ENCODE assay signal across 8 cellular contexts in genomic region chr5:1522601-1523479, GRCh38. TPM values are rescaled to one million over a fixed set of nuclear protein-coding genes. Genes with fewer than 3 reads are reported as not detected.
DNase-seq lines count a peak whose midpoint lies in the region; ATAC-seq, FAIRE-seq and TF ChIP-seq lines count a peak whose summit lies in the region.

No MANE protein-coding gene starts in this region.

- H3K36me3 ChIP-seq in BJ (ENCODE audit: control insufficient read depth, insufficient read depth, low read length), result peaks cover 14% of the 10 kb centered on the region
- peaks cover 27 to 34% of the 10 kb centered on the region in 2 experiments for H3K36me3 ChIP-seq in HEK293 (ENCODE audit: control insufficient read depth in 2 of 2, insufficient read depth in 1 of 2, low read length in 2 of 2)
- peaks cover 12 to 35% of the 10 kb centered on the region in 2 donors for H3K36me3 ChIP-seq in neuronal stem cell (replicated peaks in 1 of 2; ENCODE audit: control insufficient read depth in 2 of 2, insufficient read depth in 2 of 2, low read length in 2 of 2)

- H3K79me1 ChIP-seq in neuronal stem cell (ENCODE audit: low read depth, low read length), result peaks cover 16% of the 10 kb centered on the region

- H2BK12ac ChIP-seq in neuronal stem cell (ENCODE audit: low read length), result no peak overlapping the region

- H3K4me2 ChIP-seq in neuronal stem cell (ENCODE audit: insufficient read depth, low read length, poor library complexity, severe bottlenecking), result peak overlapping the region; percentile 96

- H3K4me1 Mint-ChIP-seq in activated B cell treated with CpG ODN at 0.5 μM for 24 hours, result peaks cover 60% of the 10 kb centered on the region

- no peak for TF ChIP-seq CTCF in BJ (IDR thresholded peaks at IDR 0.05; ENCODE audit: insufficient read depth, low read depth, low read length)
- no peak for TF ChIP-seq CTCF in HEK293 (tag by site-specific recombination; IDR thresholded peaks at IDR 0.05)
- TF ChIP-seq CTCF in activated B cell treated with CpG ODN at 0.5 μM for 24 hours (IDR thresholded peaks at IDR 0.05), result no peak
- no peak for TF ChIP-seq CTCF in fibroblast of pulmonary artery (IDR thresholded peaks at IDR 0.05; ENCODE audit: low read length, missing control alignments)

- no peak for FAIRE-seq in frontal cortex (lab: Jason Lieb, UNC)

- H4K8ac ChIP-seq in neuronal stem cell (ENCODE audit: low read depth, low read length), result no peak overlapping the region

- DNase-seq in BJ (ENCODE audit: low read depth) (no peak), activated B cell treated with CpG ODN at 0.5 μM for 24 hours (peak; percentile 32), fibroblast of pulmonary artery (ENCODE audit: low read depth) (no peak), neuronal stem cell (ENCODE audit: low spot score) (no peak), COLO829 (ENCODE audit: low spot score) (no peak), NCI-H1436 treated with DMSO at 0.1 percent for 48 hours (lab: John Stamatoyannopoulos, UW) (no peak), frontal cortex (ENCODE audit: low spot score in 2 of 2) (no peak)

- peak overlapping the region; percentile 90 for H3K18ac ChIP-seq in neuronal stem cell (ENCODE audit: low read length)

- CTCF ChIA-PET in BJ (lab: Yijun Ruan, JAX), result interaction anchor here (1.2 to 1.4 kb wide), 2 partner anchors 12 to 122 kb away, joined by 4 read pairs; no protein-coding TSS in a partner anchor
- CTCF ChIA-PET in HEK293 (lab: Yijun Ruan, JAX), result interaction anchor here (0.6 to 2.3 kb wide), 2 partner anchors 19 to 122 kb away, joined by 8 to 9 read pairs; no protein-coding TSS in a partner anchor
- CTCF ChIA-PET in activated B cell treated with CpG ODN at 0.5 μM for 24 hours (lab: Charles Lee), result interaction anchor here (1.0 to 2.9 kb wide), 4 partner anchors 11 to 43 kb away, joined by 3 to 11 read pairs (median 6); no protein-coding TSS in a partner anchor

- H3K4me3 ChIP-seq in BJ (ENCODE audit: low read depth, low read length) (peak overlapping the region; percentile 70), HEK293 (ENCODE audit: low read depth, low read length) (peak overlapping the region; percentile 64), fibroblast of pulmonary artery (replicated peaks; ENCODE audit: low read depth, low read length) (peak overlapping the region; percentile 75), neuronal stem cell (ENCODE audit: low read length in 2 of 2) (peak overlapping the region; percentile 54 to 98)

- ATAC-seq in activated B cell treated with CpG ODN at 0.5 μM for 24 hours (ENCODE audit: low read depth), result no peak

- peak overlapping the region; percentile 37 for H2AK5ac ChIP-seq in neuronal stem cell (ENCODE audit: low read depth, low read length)

- WGBS in neuronal stem cell (ENCODE audit: extremely low coverage in 2 of 2, insufficient read length in 2 of 2, insufficient replicate concordance in 1 of 2), 2 donors, result no CpG with 5 or more reads among the region's 63 CpGs

- H3K27ac ChIP-seq in HEK293 (ENCODE audit: extremely low read depth, low read depth, low read length) (peak overlapping the region; percentile 53; the same call in 1 of the 2 replicates), neuronal stem cell (replicated peaks; ENCODE audit: low read length) (no peak overlapping the region)

- no peaks in the 10 kb centered on the region for H3K9me3 Mint-ChIP-seq in activated B cell treated with CpG ODN at 0.5 μM for 24 hours

- peak overlapping the region; percentile 99 for H2AFZ ChIP-seq in neuronal stem cell (ENCODE audit: low read length)

- H2BK120ac ChIP-seq in neuronal stem cell (ENCODE audit: low read depth, low read length), result no peak overlapping the region

- H3K9me3 ChIP-seq in HEK293 (ENCODE audit: control insufficient read depth, insufficient read depth, low read depth, low read length) (no peaks in the 10 kb centered on the region), neuronal stem cell (replicated peaks in 1 of 2; ENCODE audit: control insufficient read depth in 2 of 2, insufficient read depth in 1 of 2, low read depth in 1 of 2, low read length in 2 of 2) (no peaks in the 10 kb centered on the region)

- peak overlapping the region; percentile 86 for H3K9ac ChIP-seq in neuronal stem cell (ENCODE audit: low read depth, low read length, poor library complexity)

- H4K91ac ChIP-seq in neuronal stem cell (ENCODE audit: low read depth, low read length, poor library complexity), result no peak overlapping the region

- POLR2A ChIA-PET in BJ (lab: Charles Lee), result no interaction called here
- POLR2A ChIA-PET in HEK293 (lab: Yijun Ruan, JAX), result interaction anchor here (1.0 to 1.6 kb wide), 3 partner anchors 19 to 33 kb away, joined by 3 to 4 read pairs (median 3); no protein-coding TSS in a partner anchor
- POLR2A ChIA-PET in activated B cell treated with CpG ODN at 0.5 μM for 24 hours (lab: Charles Lee), result interaction anchor here (0.5 to 6.5 kb wide), 14 partner anchors 11 to 122 kb away, joined by 3 to 68 read pairs (median 12); no protein-coding TSS in a partner anchor

- H3K4me3 Mint-ChIP-seq in activated B cell treated with CpG ODN at 0.5 μM for 24 hours, result peak overlapping the region; percentile 91

- no peaks in the 10 kb centered on the region for H3K27me3 Mint-ChIP-seq in activated B cell treated with CpG ODN at 0.5 μM for 24 hours

- peak overlapping the region; percentile 71 for H3K14ac ChIP-seq in neuronal stem cell (ENCODE audit: low read length)

- no peak overlapping the region for H3K4ac ChIP-seq in neuronal stem cell (ENCODE audit: low read length)

- H2BK5ac ChIP-seq in neuronal stem cell (ENCODE audit: low read length), result no peak overlapping the region

- H3K23ac ChIP-seq in neuronal stem cell (ENCODE audit: low read depth, low read length, poor library complexity), result peak overlapping the region; percentile 75

- H3K27me3 ChIP-seq in BJ (ENCODE audit: control insufficient read depth, insufficient read depth, low read length) (no peaks in the 10 kb centered on the region), neuronal stem cell (ENCODE audit: control insufficient read depth in 3 of 3, insufficient read depth in 3 of 3, low read depth in 1 of 3, low read length in 3 of 3) (peaks cover 0 to 5% (median 0%) of the 10 kb centered on the region in 3 experiments)

- intact Hi-C loops in activated B cell treated with CpG ODN at 0.5 μM for 24 hours (cut with micrococcal nuclease), result loop anchor here (10.0 kb wide), 1 partner anchor 178 kb away; the partner anchor contains the start of gene CLPTM1L

- no peak overlapping the region for H2BK15ac ChIP-seq in neuronal stem cell (ENCODE audit: low read length)

- peaks cover 35% of the 10 kb centered on the region for H3K36me3 Mint-ChIP-seq in activated B cell treated with CpG ODN at 0.5 μM for 24 hours (ENCODE audit: low read depth)

- H3K4me1 ChIP-seq in HEK293 (ENCODE audit: control insufficient read depth, insufficient read depth, low read length) (peaks cover 20% of the 10 kb centered on the region), neuronal stem cell (ENCODE audit: control insufficient read depth in 2 of 2, insufficient read depth in 1 of 2, low read depth in 1 of 2, low read length in 2 of 2) (peaks cover 12 to 16% of the 10 kb centered on the region in 2 donors)

- peak overlapping the region; percentile 74 for H3K27ac Mint-ChIP-seq in activated B cell treated with CpG ODN at 0.5 μM for 24 hours

TF ChIP-seq in HEK293, 187 proteins besides CTCF, POLR2A, EP300 and RAD21 (continues in another document):
- TF ChIP-seq PBX3 (CRISPR knock-in tag; IDR thresholded peaks at IDR 0.05), result peak; percentile 3; the same call in 1 of the 2 replicates
- TF ChIP-seq ZBTB8A (tag by site-specific recombination; IDR thresholded peaks at IDR 0.05), result peak; percentile 88
- no peak for TF ChIP-seq GLI2 (tag by site-specific recombination; IDR thresholded peaks at IDR 0.05; ENCODE audit: borderline replicate concordance, low read depth)
- no peak for TF ChIP-seq OVOL3 (tag by site-specific recombination; IDR thresholded peaks at IDR 0.05)
- peak; percentile 70 for TF ChIP-seq ZBTB26 (tag by site-specific recombination; optimal IDR thresholded peaks at IDR 0.05)
- peak; percentile 69 for TF ChIP-seq GLIS2 (tag by site-specific recombination; IDR thresholded peaks at IDR 0.05)

RNA-seq across cellular contexts. Expression of gene LPCAT1, which starts 0.9 kb away (rescaled TPM):
- 14.2 and 14.3 TPM in 2 replicates for polyA plus RNA-seq in BJ (2011; rRNA removed)
- 8.7 and 13.3 TPM in 2 replicates for polyA minus RNA-seq in BJ (2011; rRNA and poly(A)+ RNA removed)
- 246 and 269 TPM in 2 replicates for total RNA-seq in activated B cell treated with CpG ODN at 0.5 μM for 24 hours
- polyA plus RNA-seq in neuronal stem cell (2013, experiment 1 of 2), result 92.2 TPM
- 93.4 TPM for polyA plus RNA-seq in neuronal stem cell (2013, experiment 2 of 2)
- 127 TPM for total RNA-seq in frontal cortex
